In genomic region chr19:10290876-10291553, GRCh38 we compare ENCODE assay signal across 8 cellular contexts. TPM values are rescaled to one million over a fixed set of nuclear protein-coding genes. Genes with fewer than 3 reads are reported as not detected.
DNase-seq lines count a peak whose midpoint lies in the region; ATAC-seq and TF ChIP-seq lines count a peak whose summit lies in the region.

No MANE protein-coding gene starts in this region.

- H3K36me3 ChIP-seq in BLaER1 (peaks cover 2% of the 10 kb centered on the region; the same call in 1 of the 2 replicates), stomach smooth muscle (ENCODE audit: control insufficient read depth in 2 of 2, insufficient read depth in 2 of 2, low read length in 2 of 2) (no peaks in the 10 kb centered on the region)

- H3K9ac ChIP-seq in BLaER1, result peak overlapping the region; percentile 22; the same call in 1 of the 2 replicates
- H3K9ac ChIP-seq in stomach smooth muscle (ENCODE audit: low read length in 2 of 2), result no peak overlapping the region

- peaks cover 97% of the 10 kb centered on the region for H3K27me3 ChIP-seq in BLaER1
- peaks cover 79 to 96% of the 10 kb centered on the region in 2 donors for H3K27me3 ChIP-seq in stomach smooth muscle (ENCODE audit: control insufficient read depth in 1 of 2, insufficient read depth in 2 of 2, low read length in 2 of 2)

- peaks cover 10% of the 10 kb centered on the region for H3K36me3 Mint-ChIP-seq in HFFc6 (ENCODE audit: low read depth)
- no peaks in the 10 kb centered on the region for H3K36me3 Mint-ChIP-seq in memory B cell

- H3K27me3 Mint-ChIP-seq in HFFc6 (ENCODE audit: insufficient read depth) (peaks cover 8% of the 10 kb centered on the region), memory B cell (peaks cover 27% of the 10 kb centered on the region)

- TF ChIP-seq CTCF in HFFc6 (IDR thresholded peaks at IDR 0.05), result no peak
- no peak for TF ChIP-seq CTCF in coronary artery (IDR thresholded peaks at IDR 0.05)

- H3K27ac Mint-ChIP-seq in HFFc6, result peak overlapping the region; percentile 96; the same call in 1 of the 2 replicates
- H3K27ac Mint-ChIP-seq in memory B cell, result peak overlapping the region; percentile 85

- peak overlapping the region; percentile 93 for H3K4me2 ChIP-seq in BLaER1

- DNase-seq in HFFc6 (peak; percentile 52), T-helper 9 cell (peak; percentile 34), coronary artery (ENCODE audit: low spot score) (no peak), memory B cell (ENCODE audit: low spot score in 2 of 2) (peak; percentile 42 to 48), NCI-H187 treated with DMSO at 0.1 percent for 48 hours (lab: John Stamatoyannopoulos, UW) (no peak), SIG-M5 (lab: John Stamatoyannopoulos, UW) (no peak)

- H3K4me1 ChIP-seq in BLaER1, result peaks cover 83% of the 10 kb centered on the region
- peaks cover 56% of the 10 kb centered on the region for H3K4me1 ChIP-seq in stomach smooth muscle (ENCODE audit: control insufficient read depth, insufficient read depth, low read length)

- peaks cover 35% of the 10 kb centered on the region for H3K4me1 Mint-ChIP-seq in HFFc6 (ENCODE audit: low read depth)
- H3K4me1 Mint-ChIP-seq in memory B cell, result peaks cover 39% of the 10 kb centered on the region

- peak overlapping the region; percentile 62 for H3K4me3 ChIP-seq in BLaER1
- peak overlapping the region; percentile 73 for H3K4me3 ChIP-seq in coronary artery
- peak overlapping the region; percentile 55 to 67 for H3K4me3 ChIP-seq in stomach smooth muscle (ENCODE audit: low read length in 2 of 2)

- peak overlapping the region; percentile 91 for H3K4me3 Mint-ChIP-seq in HFFc6
- peak overlapping the region; percentile 81 for H3K4me3 Mint-ChIP-seq in memory B cell

- peak; percentile 9 for ATAC-seq in memory B cell (ENCODE audit: low read depth)

- no peaks in the 10 kb centered on the region; the same call in 1 of the 2 replicates for H3K9me3 Mint-ChIP-seq in HFFc6
- no peaks in the 10 kb centered on the region for H3K9me3 Mint-ChIP-seq in memory B cell

- no peak overlapping the region for H3K27ac ChIP-seq in BLaER1
- no peak overlapping the region for H3K27ac ChIP-seq in coronary artery
- H3K27ac ChIP-seq in stomach smooth muscle (ENCODE audit: low read length), result no peak overlapping the region

- H3K9me3 ChIP-seq in BLaER1 (peaks cover 13% of the 10 kb centered on the region), stomach smooth muscle (ENCODE audit: control insufficient read depth in 2 of 2, low read length in 2 of 2) (no peaks in the 10 kb centered on the region)

- peaks cover 77% of the 10 kb centered on the region for H4K20me1 ChIP-seq in BLaER1

RNA-seq across cellular contexts. Expression of gene ICAM5, which starts 1.3 kb away (rescaled TPM):
- 10 to 100 TPM; 14.0 to 38.4 (median 14.4) TPM for total RNA-seq in HFFc6 (2021; fragmentation: NEBNext Ultra II Directional; extraction: Animal tissue kit (Norgen Biotek cat#: 25700))

RNA-seq across cellular contexts. Expression of gene ICAM4, which starts 4.3 kb away (rescaled TPM):
- total RNA-seq in HFFc6 (2021; fragmentation: NEBNext Ultra II Directional; extraction: Animal tissue kit (Norgen Biotek cat#: 25700)), result 1 to 10 TPM in 1 of 6 experiments, under 1 TPM in 5; 0.19 to 1.0 (median 0.74) TPM

RNA-seq across cellular contexts. Expression of gene ZGLP1, which starts 18.6 kb away (rescaled TPM):
- total RNA-seq in HFFc6 (2021; fragmentation: NEBNext Ultra II Directional; extraction: Animal tissue kit (Norgen Biotek cat#: 25700)), result 1 to 10 TPM in 5 of 6 experiments, under 1 TPM in 1; 1.00 to 2.7 (median 2.1) TPM

RNA-seq across cellular contexts. Expression of gene ICAM1, which starts 20.1 kb away (rescaled TPM):
- 10 to 100 TPM in 1 of 6 experiments, 1 to 10 TPM in 5; 5.0 to 10.1 (median 8.5) TPM for total RNA-seq in HFFc6 (2021; fragmentation: NEBNext Ultra II Directional; extraction: Animal tissue kit (Norgen Biotek cat#: 25700))

RNA-seq across cellular contexts. Expression of gene FDX2, which starts 24.8 kb away (rescaled TPM):
- 10 to 100 TPM; 33.9 to 47.3 (median 38.5) TPM for total RNA-seq in HFFc6 (2021; fragmentation: NEBNext Ultra II Directional; extraction: Animal tissue kit (Norgen Biotek cat#: 25700))

Comparison
In these comparisons a context has a peak if more than half of its experiments do, and no peak if none do; other contexts are left out.
1. DNase-seq: peak in HFFc6 (single experiment), T-helper 9 cell (single experiment) and memory B cell (2 of 2); none in coronary artery (single experiment), NCI-H187 treated with DMSO at 0.1 percent for 48 hours (single experiment) and SIG-M5 (single experiment).
2. Peak in every context shown above with its lines, with median percentiles within 50 percentile points of each other: H3K4me3 ChIP-seq.